ENCODE assay signal across 1 cellular context in the genomic region with DNA sequence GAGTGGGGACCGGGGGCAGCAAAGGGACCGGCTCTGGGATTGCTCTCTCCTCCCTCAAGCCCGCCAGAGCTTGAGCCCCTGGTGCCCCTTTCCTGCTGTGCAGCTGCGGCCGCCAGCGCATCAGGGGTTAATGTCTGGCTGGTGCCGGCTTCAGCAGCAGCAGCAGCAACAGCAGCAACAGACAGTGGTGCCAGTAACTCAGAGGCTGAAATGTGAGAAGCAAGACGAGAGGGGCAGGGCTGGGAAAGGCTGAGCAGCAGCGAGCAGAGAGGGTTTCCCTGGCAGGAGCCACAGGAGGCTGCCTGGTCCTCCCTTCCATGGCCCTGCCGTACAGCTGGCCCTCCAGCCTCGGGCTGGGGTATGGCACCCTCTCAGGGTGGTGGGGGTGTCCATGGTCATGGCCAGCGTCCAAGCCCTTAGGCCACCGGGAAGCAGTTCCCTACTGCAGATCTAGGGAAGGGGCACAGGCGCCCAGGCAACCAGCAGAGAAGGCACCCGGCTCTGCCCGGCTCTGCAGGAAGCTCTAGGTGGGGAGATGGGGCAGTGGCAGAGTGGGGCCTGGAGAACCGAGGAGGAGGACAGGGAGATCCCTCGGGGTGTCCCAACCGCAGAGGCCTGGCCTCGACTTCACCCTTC.
TF ChIP-seq lines count a peak whose summit lies in the region.

No MANE protein-coding gene starts in this region.

TF ChIP-seq in HepG2, 621 proteins besides CTCF, POLR2A, EP300 and RAD21 (continues in another document):
- TF ChIP-seq, protein P1, sequence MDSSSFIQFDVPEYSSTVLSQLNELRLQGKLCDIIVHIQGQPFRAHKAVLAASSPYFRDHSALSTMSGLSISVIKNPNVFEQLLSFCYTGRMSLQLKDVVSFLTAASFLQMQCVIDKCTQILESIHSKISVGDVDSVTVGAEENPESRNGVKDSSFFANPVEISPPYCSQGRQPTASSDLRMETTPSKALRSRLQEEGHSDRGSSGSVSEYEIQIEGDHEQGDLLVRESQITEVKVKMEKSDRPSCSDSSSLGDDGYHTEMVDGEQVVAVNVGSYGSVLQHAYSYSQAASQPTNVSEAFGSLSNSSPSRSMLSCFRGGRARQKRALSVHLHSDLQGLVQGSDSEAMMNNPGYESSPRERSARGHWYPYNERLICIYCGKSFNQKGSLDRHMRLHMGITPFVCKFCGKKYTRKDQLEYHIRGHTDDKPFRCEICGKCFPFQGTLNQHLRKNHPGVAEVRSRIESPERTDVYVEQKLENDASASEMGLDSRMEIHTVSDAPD (CRISPR knock-in tag; IDR thresholded peaks at IDR 0.05), result no peak
- TF ChIP-seq XRCC5 (optimal IDR thresholded peaks at IDR 0.05; ENCODE audit: low read length) (peak; percentile 21), ZNF225 (CRISPR knock-in tag; IDR thresholded peaks at IDR 0.05) (peak; percentile 19; the same call in 1 of the 2 replicates), SIX1 (CRISPR knock-in tag; IDR thresholded peaks at IDR 0.05; ENCODE audit: borderline replicate concordance) (peak; percentile 63; the same call in 1 of the 2 replicates), CREB1 (IDR thresholded peaks at IDR 0.05) (no peak), CREB1 (CRISPR knock-in tag; IDR thresholded peaks at IDR 0.05) (no peak), LCORL (IDR thresholded peaks at IDR 0.05) (no peak), LCORL (CRISPR knock-in tag; IDR thresholded peaks at IDR 0.05) (peak; percentile 19; the same call in 1 of the 2 replicates), FOXK2 (IDR thresholded peaks at IDR 0.05) (no peak), GATAD2A (CRISPR knock-in tag; IDR thresholded peaks at IDR 0.05) (peak; percentile 64), GTF2F1 (IDR thresholded peaks at IDR 0.05; ENCODE audit: low read length) (no peak), XBP1 (CRISPR knock-in tag; IDR thresholded peaks at IDR 0.05) (no peak), ZBTB7B (CRISPR knock-in tag; IDR thresholded peaks at IDR 0.05) (peak; percentile 43; the same call in 1 of the 2 replicates), ISL2 (CRISPR knock-in tag; IDR thresholded peaks at IDR 0.05) (0 out of 2 replicates have a peak, but pooled peaks have one; percentile 19), FOXP1 (IDR thresholded peaks at IDR 0.05) (no peak), FOXP1 (CRISPR knock-in tag; IDR thresholded peaks at IDR 0.05) (0 out of 2 replicates have a peak, but pooled peaks have one; percentile 22), ASH2L (IDR thresholded peaks at IDR 0.05; ENCODE audit: insufficient read length, low read depth, low read length) (peak; percentile 33), HIVEP1 (CRISPR knock-in tag; IDR thresholded peaks at IDR 0.05) (no peak), TEAD3 (CRISPR knock-in tag; optimal IDR thresholded peaks at IDR 0.05; ENCODE audit: borderline replicate concordance) (peak; percentile 28), ZNF350 (CRISPR knock-in tag; IDR thresholded peaks at IDR 0.05; ENCODE audit: borderline replicate concordance, low read depth) (0 out of 2 replicates have a peak, but pooled peaks have one; percentile 11), ERF (CRISPR knock-in tag; IDR thresholded peaks at IDR 0.05) (peak; percentile 39; the same call in 1 of the 2 replicates), NR2F6 (IDR thresholded peaks at IDR 0.05) (no peak), NR2F6 (CRISPR knock-in tag; IDR thresholded peaks at IDR 0.05) (peak; percentile 26; the same call in 1 of the 2 replicates), SIX4 (CRISPR knock-in tag; IDR thresholded peaks at IDR 0.05) (peak; percentile 63; the same call in 1 of the 2 replicates), ZNF12 (CRISPR knock-in tag; IDR thresholded peaks at IDR 0.05) (0 out of 2 replicates have a peak, but pooled peaks have one; percentile 25), ZNF678 (CRISPR knock-in tag; IDR thresholded peaks at IDR 0.05) (no peak), HNRNPL (IDR thresholded peaks at IDR 0.05; ENCODE audit: low read depth, low read length) (peak; percentile 63; the same call in 1 of the 2 replicates), NBN (conservative IDR thresholded peaks at IDR 0.05) (no peak), ZBTB21 (CRISPR knock-in tag; IDR thresholded peaks at IDR 0.05) (no peak)
- TF ChIP-seq, protein P2, sequence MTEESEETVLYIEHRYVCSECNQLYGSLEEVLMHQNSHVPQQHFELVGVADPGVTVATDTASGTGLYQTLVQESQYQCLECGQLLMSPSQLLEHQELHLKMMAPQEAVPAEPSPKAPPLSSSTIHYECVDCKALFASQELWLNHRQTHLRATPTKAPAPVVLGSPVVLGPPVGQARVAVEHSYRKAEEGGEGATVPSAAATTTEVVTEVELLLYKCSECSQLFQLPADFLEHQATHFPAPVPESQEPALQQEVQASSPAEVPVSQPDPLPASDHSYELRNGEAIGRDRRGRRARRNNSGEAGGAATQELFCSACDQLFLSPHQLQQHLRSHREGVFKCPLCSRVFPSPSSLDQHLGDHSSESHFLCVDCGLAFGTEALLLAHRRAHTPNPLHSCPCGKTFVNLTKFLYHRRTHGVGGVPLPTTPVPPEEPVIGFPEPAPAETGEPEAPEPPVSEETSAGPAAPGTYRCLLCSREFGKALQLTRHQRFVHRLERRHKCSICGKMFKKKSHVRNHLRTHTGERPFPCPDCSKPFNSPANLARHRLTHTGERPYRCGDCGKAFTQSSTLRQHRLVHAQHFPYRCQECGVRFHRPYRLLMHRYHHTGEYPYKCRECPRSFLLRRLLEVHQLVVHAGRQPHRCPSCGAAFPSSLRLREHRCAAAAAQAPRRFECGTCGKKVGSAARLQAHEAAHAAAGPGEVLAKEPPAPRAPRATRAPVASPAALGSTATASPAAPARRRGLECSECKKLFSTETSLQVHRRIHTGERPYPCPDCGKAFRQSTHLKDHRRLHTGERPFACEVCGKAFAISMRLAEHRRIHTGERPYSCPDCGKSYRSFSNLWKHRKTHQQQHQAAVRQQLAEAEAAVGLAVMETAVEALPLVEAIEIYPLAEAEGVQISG (CRISPR knock-in tag; IDR thresholded peaks at IDR 0.05), result 0 out of 2 replicates have a peak, but pooled peaks have one; percentile 19
- TF ChIP-seq, protein P3, sequence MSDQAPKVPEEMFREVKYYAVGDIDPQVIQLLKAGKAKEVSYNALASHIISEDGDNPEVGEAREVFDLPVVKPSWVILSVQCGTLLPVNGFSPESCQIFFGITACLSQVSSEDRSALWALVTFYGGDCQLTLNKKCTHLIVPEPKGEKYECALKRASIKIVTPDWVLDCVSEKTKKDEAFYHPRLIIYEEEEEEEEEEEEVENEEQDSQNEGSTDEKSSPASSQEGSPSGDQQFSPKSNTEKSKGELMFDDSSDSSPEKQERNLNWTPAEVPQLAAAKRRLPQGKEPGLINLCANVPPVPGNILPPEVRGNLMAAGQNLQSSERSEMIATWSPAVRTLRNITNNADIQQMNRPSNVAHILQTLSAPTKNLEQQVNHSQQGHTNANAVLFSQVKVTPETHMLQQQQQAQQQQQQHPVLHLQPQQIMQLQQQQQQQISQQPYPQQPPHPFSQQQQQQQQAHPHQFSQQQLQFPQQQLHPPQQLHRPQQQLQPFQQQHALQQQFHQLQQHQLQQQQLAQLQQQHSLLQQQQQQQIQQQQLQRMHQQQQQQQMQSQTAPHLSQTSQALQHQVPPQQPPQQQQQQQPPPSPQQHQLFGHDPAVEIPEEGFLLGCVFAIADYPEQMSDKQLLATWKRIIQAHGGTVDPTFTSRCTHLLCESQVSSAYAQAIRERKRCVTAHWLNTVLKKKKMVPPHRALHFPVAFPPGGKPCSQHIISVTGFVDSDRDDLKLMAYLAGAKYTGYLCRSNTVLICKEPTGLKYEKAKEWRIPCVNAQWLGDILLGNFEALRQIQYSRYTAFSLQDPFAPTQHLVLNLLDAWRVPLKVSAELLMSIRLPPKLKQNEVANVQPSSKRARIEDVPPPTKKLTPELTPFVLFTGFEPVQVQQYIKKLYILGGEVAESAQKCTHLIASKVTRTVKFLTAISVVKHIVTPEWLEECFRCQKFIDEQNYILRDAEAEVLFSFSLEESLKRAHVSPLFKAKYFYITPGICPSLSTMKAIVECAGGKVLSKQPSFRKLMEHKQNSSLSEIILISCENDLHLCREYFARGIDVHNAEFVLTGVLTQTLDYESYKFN (CRISPR knock-in tag; conservative IDR thresholded peaks at IDR 0.05), result 0 out of 2 replicates have a peak, but pooled peaks have one; percentile 27
- TF ChIP-seq, protein P4, sequence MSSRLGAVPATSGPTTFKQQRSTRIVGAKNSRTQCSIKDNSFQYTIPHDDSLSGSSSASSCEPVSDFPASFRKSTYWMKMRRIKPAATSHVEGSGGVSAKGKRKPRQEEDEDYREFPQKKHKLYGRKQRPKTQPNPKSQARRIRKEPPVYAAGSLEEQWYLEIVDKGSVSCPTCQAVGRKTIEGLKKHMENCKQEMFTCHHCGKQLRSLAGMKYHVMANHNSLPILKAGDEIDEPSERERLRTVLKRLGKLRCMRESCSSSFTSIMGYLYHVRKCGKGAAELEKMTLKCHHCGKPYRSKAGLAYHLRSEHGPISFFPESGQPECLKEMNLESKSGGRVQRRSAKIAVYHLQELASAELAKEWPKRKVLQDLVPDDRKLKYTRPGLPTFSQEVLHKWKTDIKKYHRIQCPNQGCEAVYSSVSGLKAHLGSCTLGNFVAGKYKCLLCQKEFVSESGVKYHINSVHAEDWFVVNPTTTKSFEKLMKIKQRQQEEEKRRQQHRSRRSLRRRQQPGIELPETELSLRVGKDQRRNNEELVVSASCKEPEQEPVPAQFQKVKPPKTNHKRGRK (CRISPR knock-in tag; IDR thresholded peaks at IDR 0.05), result no peak
- TF ChIP-seq, protein P5, sequence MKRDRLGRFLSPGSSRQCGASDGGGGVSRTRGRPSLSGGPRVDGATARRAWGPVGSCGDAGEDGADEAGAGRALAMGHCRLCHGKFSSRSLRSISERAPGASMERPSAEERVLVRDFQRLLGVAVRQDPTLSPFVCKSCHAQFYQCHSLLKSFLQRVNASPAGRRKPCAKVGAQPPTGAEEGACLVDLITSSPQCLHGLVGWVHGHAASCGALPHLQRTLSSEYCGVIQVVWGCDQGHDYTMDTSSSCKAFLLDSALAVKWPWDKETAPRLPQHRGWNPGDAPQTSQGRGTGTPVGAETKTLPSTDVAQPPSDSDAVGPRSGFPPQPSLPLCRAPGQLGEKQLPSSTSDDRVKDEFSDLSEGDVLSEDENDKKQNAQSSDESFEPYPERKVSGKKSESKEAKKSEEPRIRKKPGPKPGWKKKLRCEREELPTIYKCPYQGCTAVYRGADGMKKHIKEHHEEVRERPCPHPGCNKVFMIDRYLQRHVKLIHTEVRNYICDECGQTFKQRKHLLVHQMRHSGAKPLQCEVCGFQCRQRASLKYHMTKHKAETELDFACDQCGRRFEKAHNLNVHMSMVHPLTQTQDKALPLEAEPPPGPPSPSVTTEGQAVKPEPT (CRISPR knock-in tag; IDR thresholded peaks at IDR 0.05; ENCODE audit: low read depth), result no peak
- TF ChIP-seq, protein P6, sequence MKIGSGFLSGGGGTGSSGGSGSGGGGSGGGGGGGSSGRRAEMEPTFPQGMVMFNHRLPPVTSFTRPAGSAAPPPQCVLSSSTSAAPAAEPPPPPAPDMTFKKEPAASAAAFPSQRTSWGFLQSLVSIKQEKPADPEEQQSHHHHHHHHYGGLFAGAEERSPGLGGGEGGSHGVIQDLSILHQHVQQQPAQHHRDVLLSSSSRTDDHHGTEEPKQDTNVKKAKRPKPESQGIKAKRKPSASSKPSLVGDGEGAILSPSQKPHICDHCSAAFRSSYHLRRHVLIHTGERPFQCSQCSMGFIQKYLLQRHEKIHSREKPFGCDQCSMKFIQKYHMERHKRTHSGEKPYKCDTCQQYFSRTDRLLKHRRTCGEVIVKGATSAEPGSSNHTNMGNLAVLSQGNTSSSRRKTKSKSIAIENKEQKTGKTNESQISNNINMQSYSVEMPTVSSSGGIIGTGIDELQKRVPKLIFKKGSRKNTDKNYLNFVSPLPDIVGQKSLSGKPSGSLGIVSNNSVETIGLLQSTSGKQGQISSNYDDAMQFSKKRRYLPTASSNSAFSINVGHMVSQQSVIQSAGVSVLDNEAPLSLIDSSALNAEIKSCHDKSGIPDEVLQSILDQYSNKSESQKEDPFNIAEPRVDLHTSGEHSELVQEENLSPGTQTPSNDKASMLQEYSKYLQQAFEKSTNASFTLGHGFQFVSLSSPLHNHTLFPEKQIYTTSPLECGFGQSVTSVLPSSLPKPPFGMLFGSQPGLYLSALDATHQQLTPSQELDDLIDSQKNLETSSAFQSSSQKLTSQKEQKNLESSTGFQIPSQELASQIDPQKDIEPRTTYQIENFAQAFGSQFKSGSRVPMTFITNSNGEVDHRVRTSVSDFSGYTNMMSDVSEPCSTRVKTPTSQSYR (CRISPR knock-in tag; IDR thresholded peaks at IDR 0.05; ENCODE audit: borderline replicate concordance), result 0 out of 2 replicates have a peak, but pooled peaks have one; percentile 14
- TF ChIP-seq, protein P7, sequence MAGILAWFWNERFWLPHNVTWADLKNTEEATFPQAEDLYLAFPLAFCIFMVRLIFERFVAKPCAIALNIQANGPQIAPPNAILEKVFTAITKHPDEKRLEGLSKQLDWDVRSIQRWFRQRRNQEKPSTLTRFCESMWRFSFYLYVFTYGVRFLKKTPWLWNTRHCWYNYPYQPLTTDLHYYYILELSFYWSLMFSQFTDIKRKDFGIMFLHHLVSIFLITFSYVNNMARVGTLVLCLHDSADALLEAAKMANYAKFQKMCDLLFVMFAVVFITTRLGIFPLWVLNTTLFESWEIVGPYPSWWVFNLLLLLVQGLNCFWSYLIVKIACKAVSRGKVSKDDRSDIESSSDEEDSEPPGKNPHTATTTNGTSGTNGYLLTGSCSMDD (CRISPR knock-in tag; IDR thresholded peaks at IDR 0.05), result no peak
- TF ChIP-seq, protein P8, sequence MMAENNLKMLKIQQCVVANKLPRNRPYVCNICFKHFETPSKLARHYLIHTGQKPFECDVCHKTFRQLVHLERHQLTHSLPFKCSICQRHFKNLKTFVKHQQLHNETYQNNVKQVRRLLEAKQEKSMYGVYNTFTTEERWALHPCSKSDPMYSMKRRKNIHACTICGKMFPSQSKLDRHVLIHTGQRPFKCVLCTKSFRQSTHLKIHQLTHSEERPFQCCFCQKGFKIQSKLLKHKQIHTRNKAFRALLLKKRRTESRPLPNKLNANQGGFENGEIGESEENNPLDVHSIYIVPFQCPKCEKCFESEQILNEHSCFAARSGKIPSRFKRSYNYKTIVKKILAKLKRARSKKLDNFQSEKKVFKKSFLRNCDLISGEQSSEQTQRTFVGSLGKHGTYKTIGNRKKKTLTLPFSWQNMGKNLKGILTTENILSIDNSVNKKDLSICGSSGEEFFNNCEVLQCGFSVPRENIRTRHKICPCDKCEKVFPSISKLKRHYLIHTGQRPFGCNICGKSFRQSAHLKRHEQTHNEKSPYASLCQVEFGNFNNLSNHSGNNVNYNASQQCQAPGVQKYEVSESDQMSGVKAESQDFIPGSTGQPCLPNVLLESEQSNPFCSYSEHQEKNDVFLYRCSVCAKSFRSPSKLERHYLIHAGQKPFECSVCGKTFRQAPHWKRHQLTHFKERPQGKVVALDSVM (CRISPR knock-in tag; IDR thresholded peaks at IDR 0.05), result peak; percentile 67
- TF ChIP-seq, protein P9, sequence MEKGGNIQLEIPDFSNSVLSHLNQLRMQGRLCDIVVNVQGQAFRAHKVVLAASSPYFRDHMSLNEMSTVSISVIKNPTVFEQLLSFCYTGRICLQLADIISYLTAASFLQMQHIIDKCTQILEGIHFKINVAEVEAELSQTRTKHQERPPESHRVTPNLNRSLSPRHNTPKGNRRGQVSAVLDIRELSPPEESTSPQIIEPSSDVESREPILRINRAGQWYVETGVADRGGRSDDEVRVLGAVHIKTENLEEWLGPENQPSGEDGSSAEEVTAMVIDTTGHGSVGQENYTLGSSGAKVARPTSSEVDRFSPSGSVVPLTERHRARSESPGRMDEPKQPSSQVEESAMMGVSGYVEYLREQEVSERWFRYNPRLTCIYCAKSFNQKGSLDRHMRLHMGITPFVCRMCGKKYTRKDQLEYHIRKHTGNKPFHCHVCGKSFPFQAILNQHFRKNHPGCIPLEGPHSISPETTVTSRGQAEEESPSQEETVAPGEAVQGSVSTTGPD (CRISPR knock-in tag; IDR thresholded peaks at IDR 0.05), result no peak
